In genomic region chr9:74533253-74533652, GRCh38 we compare ENCODE assay signal across 26 cellular contexts.
"Had no signal": no experiment of that assay in that cellular context is flagged by ENCODE, and none has a peak within 500 bp of the region (broad histone marks: within the 10 kb centered on the region; RNA-seq: fewer than 3 reads in every experiment).

No MANE protein-coding gene starts in this region.

- H3K4me3 ChIP-seq: stomach, suprapubic skin, testis, thoracic aorta, thyroid gland, tibial artery, tibial nerve, transverse colon, upper lobe of left lung, upper lobe of right lung, uterus, vagina had no signal

- H3K27me3 ChIP-seq: stomach, testis, thyroid gland, tibial artery, tibial nerve, upper lobe of left lung, uterus, vagina had no signal

- ATAC-seq: stimulated activated effector memory CD8-positive, alpha-beta T cell treated with anti-CD3 and anti-CD28 coated beads, Interleukin-12 subunit alpha, Interleukin-12 subunit beta, amount 100 ng/mL, for 72 hours; stimulated activated memory B cell treated with anti-CD40 and anti-IgM and Interleukin-4, amounts not matched to agents 10 μg/mL and 1 μg/mL and 100 μg/mL, for 72 hours; stimulated activated naive B cell treated with anti-CD40 and anti-IgM and Interleukin-4, amounts not matched to agents 10 μg/mL and 1 μg/mL and 100 μg/mL, for 72 hours; stimulated activated naive CD8-positive, alpha-beta T cell treated with anti-CD3 and anti-CD28 coated beads, Interleukin-15, amount 100 ng/mL, for 72 hours; stimulated activated naive CD8-positive, alpha-beta T cell treated with anti-CD3 and anti-CD28 coated beads, Interleukin-15, Interleukin-2, amounts not matched to agents 100 U/mL and 50 U/mL, for 24 hours; upper lobe of right lung had no signal

- H3K9me3 ChIP-seq: stomach, suprapubic skin, testis, thoracic aorta, thyroid gland, tibial artery, tibial nerve, transverse colon, upper lobe of left lung, upper lobe of right lung, uterus, vagina had no signal

- DNase-seq: stimulated activated CD4-positive, alpha-beta T cell treated with anti-CD3 and anti-CD28 coated beads, Interleukin-2, amount 100 ng/mL, for 48 hours; stimulated activated CD4-positive, alpha-beta T cell treated with anti-CD3 and anti-CD28 coated beads, Interleukin-4, amount 100 ng/mL, for 1 hour; stimulated activated CD4-positive, alpha-beta T cell treated with anti-CD3 and anti-CD28 coated beads, Interleukin-4, amount 100 ng/mL, for 24 hours; stimulated activated CD4-positive, alpha-beta T cell treated with anti-CD3 and anti-CD28 coated beads, Interleukin-4, amount 100 ng/mL, for 4 hours; stimulated activated CD8-positive, alpha-beta memory T cell treated with anti-CD3 and anti-CD28 coated beads, Interleukin-4, amount 100 ng/mL, for 48 hours; stimulated activated naive B cell treated with anti-CD40 and anti-IgM and Interleukin-4, amounts not matched to agents 10 μg/mL and 1 μg/mL and 100 μg/mL, for 72 hours; stimulated activated naive CD4-positive, alpha-beta T cell; stimulated activated naive CD4-positive, alpha-beta T cell treated with Interleukin-2 at 50 U/mL for 16 hours; stimulated activated naive CD8-positive, alpha-beta T cell treated with anti-CD3 and anti-CD28 coated beads, Interleukin-15, amount 100 ng/mL, for 72 hours; stimulated activated naive CD8-positive, alpha-beta T cell treated with anti-CD3 and anti-CD28 coated beads, Interleukin-15, Interleukin-2, amounts not matched to agents 100 U/mL and 50 U/mL, for 24 hours; stomach; substantia nigra; testis; thyroid gland; tibial artery; transverse colon; trophoblast cell; upper lobe of left lung; upper lobe of right lung; uterus had no signal

- H3K36me3 ChIP-seq: stomach, suprapubic skin, thoracic aorta, thyroid gland, tibial artery, tibial nerve, transverse colon, upper lobe of left lung, upper lobe of right lung, uterus, vagina had no signal

- H3K27ac ChIP-seq: stomach, suprapubic skin, testis, thoracic aorta, thyroid gland, tibial artery, tibial nerve, transverse colon, upper lobe of left lung, upper lobe of right lung, uterus, vagina had no signal

- H3K4me1 ChIP-seq: stomach, suprapubic skin, testis, thyroid gland, tibial artery, tibial nerve, transverse colon, upper lobe of left lung, upper lobe of right lung, uterus, vagina had no signal
